ENCODE assay signal across 1 cellular context in genomic region chr6:13526339-13526717, GRCh38.
TF ChIP-seq lines count a peak whose summit lies in the region.

No MANE protein-coding gene starts in this region.

TF ChIP-seq in endothelial cell of umbilical vein, 7 proteins besides CTCF, POLR2A, EP300 and RAD21:
- TF ChIP-seq EZH2 (IDR thresholded peaks at IDR 0.05; ENCODE audit: borderline replicate concordance, low read depth, low read length, severe bottlenecking) (no peak), FOS (IDR thresholded peaks at IDR 0.05; ENCODE audit: borderline replicate concordance, insufficient read depth, low read length) (no peak), MYC (IDR thresholded peaks at IDR 0.05; ENCODE audit: low read depth, low read length) (no peak), GATA2 (IDR thresholded peaks at IDR 0.05; ENCODE audit: insufficient read depth, insufficient read length, low read depth, low read length) (no peak), MAX (IDR thresholded peaks at IDR 0.05; ENCODE audit: insufficient read depth, insufficient read length) (no peak), POLR2AphosphoS5 (IDR thresholded peaks at IDR 0.05; ENCODE audit: insufficient read depth, low read depth, low read length) (no peak), JUN (IDR thresholded peaks at IDR 0.05; ENCODE audit: borderline replicate concordance, insufficient read depth, insufficient read length, low read depth) (no peak)
